Comparison of ENCODE assay signal across 23 cellular contexts in genomic region chr1:230379928-230380327, GRCh38. TPM values are rescaled to one million over a fixed set of nuclear protein-coding genes. Genes with fewer than 3 reads are reported as not detected.
"Had no signal": no experiment of that assay in that cellular context is flagged by ENCODE, and none has a peak within 500 bp of the region (broad histone marks: within the 10 kb centered on the region; RNA-seq: fewer than 3 reads in every experiment).

No MANE protein-coding gene starts in this region.

- H3K27ac ChIP-seq: coronary artery, esophagus muscularis mucosa, foreskin keratinocyte, gastroesophageal sphincter, heart left ventricle, hepatocyte, left lung, lower lobe of right lung had no signal

- H3K4me1 ChIP-seq: esophagus muscularis mucosa, foreskin keratinocyte, gastroesophageal sphincter had no signal

- DNase-seq: dermis blood vessel endothelial cell; dorsolateral prefrontal cortex; effector CD4-positive, alpha-beta T cell; effector memory CD4-positive, alpha-beta T cell; foreskin keratinocyte; heart left ventricle; hypothalamus; immature natural killer cell; islet precursor cell; kidney; left cardiac atrium; left lung; left ventricle myocardium superior; lower lobe of right lung; mesenchymal stem cell; mucosa of descending colon; naive B cell had no signal

- ATAC-seq: foreskin keratinocyte, gastroesophageal sphincter, heart left ventricle, left cardiac atrium, left lung, left ventricle myocardium superior, lower lobe of right lung had no signal

- H3K27me3 ChIP-seq: dorsolateral prefrontal cortex, gastroesophageal sphincter, heart left ventricle, hepatocyte, left lung had no signal

- H3K36me3 ChIP-seq: esophagus muscularis mucosa, gastroesophageal sphincter, heart left ventricle, left lung, lower lobe of right lung had no signal

- H3K4me3 ChIP-seq: coronary artery, dorsolateral prefrontal cortex, esophagus muscularis mucosa, gastroesophageal sphincter, heart left ventricle, hepatocyte, left lung, lower lobe of right lung, mucosa of descending colon had no signal

RNA-seq across cellular contexts. Expression of gene PGBD5, which starts 46.2 kb away (rescaled TPM):
- total RNA-seq: endothelial cell of umbilical vein, fibroblast of villous mesenchyme had no signal
- polyA plus RNA-seq: immature natural killer cell had no signal
